Comparison of ENCODE assay signal across 23 cellular contexts in genomic region chr9:82504620-82505019, GRCh38.
"Had no signal": no experiment of that assay in that cellular context is flagged by ENCODE, and none has a peak within 500 bp of the region (broad histone marks: within the 10 kb centered on the region; RNA-seq: fewer than 3 reads in every experiment).

No MANE protein-coding gene starts in this region.

- DNase-seq: activated CD8-positive, alpha-beta memory T cell treated with anti-CD3 and anti-CD28 coated beads for 24 hours; activated CD8-positive, alpha-beta memory T cell treated with anti-CD3 and anti-CD28 coated beads, Interleukin-2, amount 50 U/mL, for 48 hours; activated effector memory CD4-positive, alpha-beta T cell treated with Interleukin-2 at 50 U/mL for 16 hours; activated naive CD4-positive, alpha-beta T cell treated with anti-CD3 and anti-CD28 coated beads, Interleukin-2, amount 10 ng/mL, durations not matched to agents 7 days and 5 days; activated T-cell treated with anti-CD3 and anti-CD28 coated beads, Interleukin-2, amount 50 U/mL, for 48 hours; aorta; cerebellar nuclear complex; effector CD4-positive, alpha-beta T cell; esophagus squamous epithelium; left cardiac atrium; mesenchymal stem cell; naive thymus-derived CD8-positive, alpha-beta T cell; right lobe of liver; small intestine; stimulated activated CD4-positive, alpha-beta T cell treated with anti-CD3 and anti-CD28 coated beads, Interleukin-15, amount 100 ng/mL, for 24 hours; stimulated activated CD4-positive, alpha-beta T cell treated with anti-CD3 and anti-CD28 coated beads, Interleukin-4, amount 100 ng/mL, for 1 hour; stimulated activated naive CD8-positive, alpha-beta T cell treated with anti-CD3 and anti-CD28 coated beads, Interleukin-15, amount 100 ng/mL, for 72 hours; T1000; trophoblast cell had no signal

- H3K4me1 ChIP-seq: breast epithelium, esophagus squamous epithelium, parathyroid adenoma, right lobe of liver, suprapubic skin had no signal

- H3K27me3 Mint-ChIP-seq: activated naive CD4-positive, alpha-beta T cell treated with anti-CD3 and anti-CD28 coated beads, Interleukin-2, amount 10 ng/mL, durations not matched to agents 7 days and 5 days; stimulated activated naive CD8-positive, alpha-beta T cell treated with anti-CD3 and anti-CD28 coated beads, Interleukin-15, amount 100 ng/mL, for 72 hours had no signal

- H3K4me3 Mint-ChIP-seq: activated naive CD4-positive, alpha-beta T cell treated with anti-CD3 and anti-CD28 coated beads, Interleukin-2, amount 10 ng/mL, durations not matched to agents 7 days and 5 days; naive thymus-derived CD8-positive, alpha-beta T cell; stimulated activated naive CD8-positive, alpha-beta T cell treated with anti-CD3 and anti-CD28 coated beads, Interleukin-15, amount 100 ng/mL, for 72 hours had no signal

- H3K36me3 Mint-ChIP-seq: activated naive CD4-positive, alpha-beta T cell treated with anti-CD3 and anti-CD28 coated beads, Interleukin-2, amount 10 ng/mL, durations not matched to agents 7 days and 5 days had no signal

- H3K36me3 ChIP-seq: breast epithelium, esophagus squamous epithelium, neutrophil, right lobe of liver, suprapubic skin had no signal

- H3K4me3 ChIP-seq: breast epithelium, esophagus squamous epithelium, right lobe of liver, suprapubic skin had no signal

- H3K27ac Mint-ChIP-seq: activated naive CD4-positive, alpha-beta T cell treated with anti-CD3 and anti-CD28 coated beads, Interleukin-2, amount 10 ng/mL, durations not matched to agents 7 days and 5 days; naive thymus-derived CD8-positive, alpha-beta T cell; stimulated activated naive CD8-positive, alpha-beta T cell treated with anti-CD3 and anti-CD28 coated beads, Interleukin-15, amount 100 ng/mL, for 72 hours had no signal

- H3K9me3 ChIP-seq: esophagus squamous epithelium, neutrophil had no signal

- H3K27me3 ChIP-seq: breast epithelium, esophagus squamous epithelium, neutrophil, right lobe of liver, suprapubic skin had no signal

- H3K4me1 Mint-ChIP-seq: activated naive CD4-positive, alpha-beta T cell treated with anti-CD3 and anti-CD28 coated beads, Interleukin-2, amount 10 ng/mL, durations not matched to agents 7 days and 5 days; naive thymus-derived CD8-positive, alpha-beta T cell; stimulated activated naive CD8-positive, alpha-beta T cell treated with anti-CD3 and anti-CD28 coated beads, Interleukin-15, amount 100 ng/mL, for 72 hours had no signal
